Comparison of ENCODE assay signal across 9 cellular contexts in the genomic region with DNA sequence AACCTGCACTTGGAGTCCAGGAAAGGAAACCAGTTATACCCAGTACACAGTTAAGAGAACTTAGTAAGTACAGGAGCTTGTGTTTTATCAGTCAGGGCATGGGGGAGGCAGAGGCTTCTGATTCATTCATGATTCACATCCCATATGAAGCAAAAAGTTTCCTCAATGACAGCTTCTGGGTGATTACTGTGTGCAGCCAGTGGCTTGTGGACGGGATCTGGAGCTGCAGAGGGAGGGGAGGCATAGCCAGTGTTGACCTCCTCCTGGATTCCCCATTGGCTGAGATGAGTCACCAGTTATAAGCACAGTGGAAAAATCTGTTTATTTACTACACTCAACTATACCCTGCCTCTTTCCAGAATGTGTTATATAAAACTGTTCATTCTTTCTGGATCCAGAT. TPM values are rescaled to one million over a fixed set of nuclear protein-coding genes. Genes with fewer than 3 reads are reported as not detected.
DNase-seq lines count a peak whose midpoint lies in the region; ATAC-seq, FAIRE-seq and TF ChIP-seq lines count a peak whose summit lies in the region.
"Had no signal": no experiment of that assay in that cellular context is flagged by ENCODE, and none has a peak within 500 bp of the region (broad histone marks: within the 10 kb centered on the region; RNA-seq: fewer than 3 reads in every experiment).

No MANE protein-coding gene starts in this region.

- CTCF ChIA-PET in HepG2 (lab: Yijun Ruan, JAX; ENCODE audit: low intra/inter-chr PET ratio, low total read pairs), result no interaction called here

- H3K79me2 ChIP-seq in HepG2 (ENCODE audit: insufficient read depth, low read length), result no peaks in the 10 kb centered on the region

- H3K4me1 Mint-ChIP-seq in activated T-helper 1 cell treated with anti-CD3 and anti-CD28 coated beads, Interleukin-12 subunit alpha, Interleukin-12 subunit beta, Interleukin-2, Interleukin-4 antibody, amounts not matched to agents 30 ng/mL and 10 ng/mL and 1 ng/mL, durations not matched to agents 14 hours and 24 hours and 36 hours (ENCODE audit: low read depth), result peaks cover 14% of the 10 kb centered on the region

- H3K4me1 ChIP-seq in HepG2 (ENCODE audit: insufficient read depth, low read length), result peaks cover 56% of the 10 kb centered on the region
- no peaks in the 10 kb centered on the region for H3K4me1 ChIP-seq in transverse colon

- H3K36me3 ChIP-seq in HepG2 (replicated peaks in 1 of 2; ENCODE audit: control insufficient read depth in 1 of 2, insufficient read depth in 2 of 2, low read length in 2 of 2) (no peaks in the 10 kb centered on the region), transverse colon (no peaks in the 10 kb centered on the region)

- no peak for FAIRE-seq in HepG2 (lab: Jason Lieb, UNC)

- TF ChIP-seq CTCF in HFF-Myc (IDR thresholded peaks at IDR 0.05; ENCODE audit: low read depth, low read length, missing control alignments) (no peak), HepG2 (CRISPR knock-in tag; IDR thresholded peaks at IDR 0.05) (no peak), GM20000 (IDR thresholded peaks at IDR 0.05; ENCODE audit: extremely low read depth, missing control alignments) (no peak), transverse colon (IDR thresholded peaks at IDR 0.05) (no peak)

- no peak overlapping the region for H3K9ac ChIP-seq in HepG2 (ENCODE audit: insufficient read depth, low read depth, low read length)

- no peak overlapping the region for H2AFZ ChIP-seq in HepG2 (ENCODE audit: low read length)

- POLR2A ChIA-PET in HepG2 (lab: Yijun Ruan, JAX), result no interaction called here

- H3K4me3 ChIP-seq in HFF-Myc (replicated peaks; ENCODE audit: low read depth, low read length) (no peak overlapping the region), HepG2 (replicated peaks in 1 of 3; ENCODE audit: insufficient read depth in 1 of 3, low read depth in 2 of 3, low read length in 3 of 3) (no peak overlapping the region), transverse colon (no peak overlapping the region)
- H3K4me3 ChIP-seq: coronary artery had no signal

- no peak for TF ChIP-seq RAD21 in HepG2 (CRISPR knock-in tag; IDR thresholded peaks at IDR 0.05)

- peak; percentile 83 for ATAC-seq in HepG2

- H3K27me3 ChIP-seq in HepG2 (ENCODE audit: control insufficient read depth in 1 of 2, insufficient read depth in 2 of 2, low read length in 2 of 2) (no peaks in the 10 kb centered on the region), transverse colon (no peaks in the 10 kb centered on the region)

- no peaks in the 10 kb centered on the region for H3K27me3 Mint-ChIP-seq in activated T-helper 1 cell treated with anti-CD3 and anti-CD28 coated beads, Interleukin-12 subunit alpha, Interleukin-12 subunit beta, Interleukin-2, Interleukin-4 antibody, amounts not matched to agents 30 ng/mL and 10 ng/mL and 1 ng/mL, durations not matched to agents 14 hours and 24 hours and 36 hours (ENCODE audit: insufficient read depth)

- BruUV-seq in HepG2 (replicated peaks; lab: Mats Ljungman, UMichigan), result no TSS peak

- H3K4me3 Mint-ChIP-seq in activated T-helper 1 cell treated with anti-CD3 and anti-CD28 coated beads, Interleukin-12 subunit alpha, Interleukin-12 subunit beta, Interleukin-2, Interleukin-4 antibody, amounts not matched to agents 30 ng/mL and 10 ng/mL and 1 ng/mL, durations not matched to agents 14 hours and 24 hours and 36 hours, result no peak overlapping the region

- H3K4me2 ChIP-seq in HepG2 (ENCODE audit: low read depth, low read length), result peak overlapping the region; percentile 41

- WGBS in HepG2 (ENCODE audit: low lambda C conversion rate), result 0% methylated on average over 1 of the region's 1 CpG
- WGBS in transverse colon (ENCODE audit: low coverage in 1 of 2), 2 donors, result 13 to 33% methylated on average over 1 of the region's 1 CpG

- H3K9me3 ChIP-seq in HepG2 (ENCODE audit: low read length) (no peaks in the 10 kb centered on the region), transverse colon (no peaks in the 10 kb centered on the region)

- peak; percentile 99 for DNase-seq in A172 (ENCODE audit: low spot score)
- DNase-seq in HFF-Myc (ENCODE audit: extremely low read depth, low read depth), result peak; percentile 93
- no peak for DNase-seq in activated T-helper 1 cell treated with anti-CD3 and anti-CD28 coated beads, Interleukin-12 subunit alpha, Interleukin-12 subunit beta, Interleukin-2, Interleukin-4 antibody, amounts not matched to agents 30 ng/mL and 10 ng/mL and 1 ng/mL, durations not matched to agents 14 hours and 24 hours and 36 hours (ENCODE audit: low spot score)
- peak; percentile 19 for DNase-seq in HepG2 (ENCODE audit: low spot score)
- DNase-seq in GM20000 (ENCODE audit: low spot score), result no peak
- no peak for DNase-seq in COLO668 (lab: John Stamatoyannopoulos, UW; ENCODE audit: unreplicated experiment)
- DNase-seq in transverse colon, result no peak
- no peak for DNase-seq in GDM1 (lab: John Stamatoyannopoulos, UW)

- H4K20me1 ChIP-seq in HepG2 (ENCODE audit: insufficient read depth, low read length), result no peaks in the 10 kb centered on the region

- H3K9me3 Mint-ChIP-seq in activated T-helper 1 cell treated with anti-CD3 and anti-CD28 coated beads, Interleukin-12 subunit alpha, Interleukin-12 subunit beta, Interleukin-2, Interleukin-4 antibody, amounts not matched to agents 30 ng/mL and 10 ng/mL and 1 ng/mL, durations not matched to agents 14 hours and 24 hours and 36 hours, result no peaks in the 10 kb centered on the region

- intact Hi-C loops in activated T-helper 1 cell treated with anti-CD3 and anti-CD28 coated beads, Interleukin-12 subunit alpha, Interleukin-12 subunit beta, Interleukin-2, Interleukin-4 antibody, amounts not matched to agents 30 ng/mL and 10 ng/mL and 1 ng/mL, durations not matched to agents 14 hours and 24 hours and 36 hours (cut with micrococcal nuclease), result loop anchor here (1.0 to 5.0 kb wide), 8 partner anchors 16 to 458 kb away; a partner anchor contains a TSS
- intact Hi-C loops in HepG2 (cut with micrococcal nuclease; ENCODE audit: unreplicated experiment) (no loop called here), transverse colon (cut with DNase I; ENCODE audit: low total_unique reads) (no loop called here)

- peaks cover 2% of the 10 kb centered on the region for H3K36me3 Mint-ChIP-seq in activated T-helper 1 cell treated with anti-CD3 and anti-CD28 coated beads, Interleukin-12 subunit alpha, Interleukin-12 subunit beta, Interleukin-2, Interleukin-4 antibody, amounts not matched to agents 30 ng/mL and 10 ng/mL and 1 ng/mL, durations not matched to agents 14 hours and 24 hours and 36 hours (ENCODE audit: low read depth)

- TF ChIP-seq POLR2A in HepG2 (IDR thresholded peaks at IDR 0.05; ENCODE audit: insufficient read depth in 1 of 2, low read depth in 2 of 2, low read length in 2 of 2), result no peak
- no peak for TF ChIP-seq POLR2A in transverse colon (IDR thresholded peaks at IDR 0.05)

- peak overlapping the region; percentile 78 for H3K27ac Mint-ChIP-seq in activated T-helper 1 cell treated with anti-CD3 and anti-CD28 coated beads, Interleukin-12 subunit alpha, Interleukin-12 subunit beta, Interleukin-2, Interleukin-4 antibody, amounts not matched to agents 30 ng/mL and 10 ng/mL and 1 ng/mL, durations not matched to agents 14 hours and 24 hours and 36 hours

- TF ChIP-seq EP300 in HepG2 (IDR thresholded peaks at IDR 0.05; ENCODE audit: low read depth in 2 of 2, low read length in 2 of 2) (no peak), HepG2 (CRISPR knock-in tag; IDR thresholded peaks at IDR 0.05; ENCODE audit: borderline replicate concordance) (no peak), transverse colon (IDR thresholded peaks at IDR 0.05; ENCODE audit: low read depth) (no peak)

- in situ Hi-C loops in HepG2 (cut with HindIII; ENCODE audit: extremely low pct_ligation_motif_present, low pct_unique_long_range_greater_than_20kb) (no loop called here), transverse colon (cut with MboI; ENCODE audit: low pct_ligation_motif_present in 1 of 4, low pct_unique_long_range_greater_than_20kb in 1 of 4, low sequenced_read_pairs in 3 of 4) (no loop called here)

- H3K27ac ChIP-seq in HepG2 (ENCODE audit: extremely low read length, insufficient read depth, low read length), result no peak overlapping the region
- H3K27ac ChIP-seq in transverse colon, result no peak overlapping the region
- H3K27ac ChIP-seq: coronary artery had no signal

TF ChIP-seq in HepG2, 621 proteins besides CTCF, POLR2A, EP300 and RAD21 (continues in another document):
- 0 out of 2 replicates have a peak, but pooled peaks have one; percentile 15 for TF ChIP-seq RARA (CRISPR knock-in tag; IDR thresholded peaks at IDR 0.05)

RNA-seq across cellular contexts. Expression of a gene that starts 17.7 kb away (rescaled TPM):
- 1.6 and 2.6 TPM in 2 replicates for total RNA-seq in A172 (2014; rRNA removed; shearing (Covaris generic))
- 0.44 and 0.80 TPM in 2 replicates for total RNA-seq in activated T-helper 1 cell treated with anti-CD3 and anti-CD28 coated beads, Interleukin-12 subunit alpha, Interleukin-12 subunit beta, Interleukin-2, Interleukin-4 antibody, amounts not matched to agents 30 ng/mL and 10 ng/mL and 1 ng/mL, durations not matched to agents 14 hours and 24 hours and 36 hours
- total RNA-seq in HepG2 (2016; rRNA removed; fragmentation: Illumina TruSeq; extraction: Trizol), result not detected in 2 replicates
- not detected in 2 replicates for total RNA-seq in HepG2 (2016; cell fraction: cytosol; rRNA removed; fragmentation: Illumina TruSeq; extraction: Trizol; ENCODE audit: low read depth)
- total RNA-seq in HepG2 (2016; cell fraction: insoluble cytoplasmic fraction; rRNA removed; fragmentation: Illumina TruSeq; extraction: Trizol), result 0.06 and 0.07 TPM in 2 replicates
- total RNA-seq in HepG2 (2016; cell fraction: membrane; rRNA removed; fragmentation: Illumina TruSeq; extraction: Trizol), result not detected in 2 replicates
- total RNA-seq in HepG2 (2016; cell fraction: nucleus; rRNA removed; fragmentation: Illumina TruSeq; extraction: Trizol), result not detected in 2 replicates
- polyA plus RNA-seq in HepG2 (2011; rRNA removed), result 0.05 TPM in 1 of 2 replicates, not detected in the other
- polyA plus RNA-seq in HepG2 (2011; cell fraction: cytosol; rRNA removed), result 0.06 TPM in 1 of 2 replicates, not detected in the other
- not detected in 2 replicates for polyA plus RNA-seq in HepG2 (2011; cell fraction: nucleus; rRNA removed)
- 0.11 TPM in 1 of 2 replicates, not detected in the other for polyA plus RNA-seq in HepG2 (2012)
- polyA plus RNA-seq in HepG2 (2016; cell fraction: cytosol; fragmentation: Illumina TruSeq; extraction: Trizol; ENCODE audit: low read depth), result not detected in 2 replicates
- not detected in 2 replicates for polyA plus RNA-seq in HepG2 (2016; cell fraction: insoluble cytoplasmic fraction; fragmentation: Illumina TruSeq; extraction: Trizol; ENCODE audit: low read depth)
- polyA plus RNA-seq in HepG2 (2016; cell fraction: membrane; fragmentation: Illumina TruSeq; extraction: Trizol; ENCODE audit: low read depth), result not detected in 2 replicates
- polyA plus RNA-seq in HepG2 (2016; cell fraction: nucleus; fragmentation: Illumina TruSeq; extraction: Trizol; ENCODE audit: insufficient read depth, low read depth), result not detected in 2 replicates
- not detected in 2 replicates for polyA minus RNA-seq in HepG2 (2011; rRNA and poly(A)+ RNA removed; ENCODE audit: low replicate concordance)
- polyA minus RNA-seq in HepG2 (2011; cell fraction: cytosol; rRNA and poly(A)+ RNA removed), result not detected in 2 replicates
- not detected in 2 replicates for polyA minus RNA-seq in HepG2 (2011; cell fraction: nucleus; rRNA and poly(A)+ RNA removed)
- total RNA-seq in transverse colon, result not detected

Comparison
In these comparisons a context has a peak if more than half of its experiments do, and no peak if none do; other contexts are left out.
1. DNase-seq: peak in A172 (single experiment), HFF-Myc (single experiment) and HepG2 (single experiment); none in activated T-helper 1 cell treated with anti-CD3 and anti-CD28 coated beads, Interleukin-12 subunit alpha, Interleukin-12 subunit beta, Interleukin-2, Interleukin-4 antibody, amounts not matched to agents 30 ng/mL and 10 ng/mL and 1 ng/mL, durations not matched to agents 14 hours and 24 hours and 36 hours (single experiment), GM20000 (single experiment), COLO668 (single experiment), transverse colon (single experiment) and GDM1 (single experiment).